Comparison of ENCODE assay signal across 21 cellular contexts in genomic region chr15:70556804-70557203, GRCh38.
"Had no signal": no experiment of that assay in that cellular context is flagged by ENCODE, and none has a peak within 500 bp of the region (broad histone marks: within the 10 kb centered on the region; RNA-seq: fewer than 3 reads in every experiment).

No MANE protein-coding gene starts in this region.

- H3K4me3 ChIP-seq: dorsolateral prefrontal cortex, heart left ventricle, lung, spleen, suprapubic skin, thyroid gland had no signal

- ATAC-seq: heart left ventricle, left colon, left ventricle myocardium superior, sciatic nerve had no signal

- DNase-seq: cortex of kidney; dorsolateral prefrontal cortex; effector CD8-positive, alpha-beta T cell; foreskin melanocyte; heart left ventricle; hippocampal formation; left colon; left ventricle myocardium superior; mesenchymal stem cell; midbrain; nephron progenitor cell; posterior cingulate gyrus; spleen; stimulated activated CD4-positive, alpha-beta T cell treated with anti-CD3 and anti-CD28 coated beads, Interleukin-15, amount 100 ng/mL, for 24 hours; stimulated activated CD4-positive, alpha-beta T cell treated with anti-CD3 and anti-CD28 coated beads, Interleukin-2, amount 100 ng/mL, for 24 hours; stimulated activated naive CD4-positive, alpha-beta T cell treated with Interleukin-2 at 50 U/mL for 16 hours; thyroid gland had no signal

- H3K4me3 Mint-ChIP-seq: nephron progenitor cell, type B pancreatic cell had no signal

- H3K27ac ChIP-seq: dorsolateral prefrontal cortex, heart left ventricle, spleen, suprapubic skin, thyroid gland had no signal

- H3K9me3 Mint-ChIP-seq: type B pancreatic cell had no signal

- H3K9me3 ChIP-seq: heart left ventricle, spleen, suprapubic skin, thyroid gland had no signal

- H3K27ac Mint-ChIP-seq: nephron progenitor cell, type B pancreatic cell had no signal

- H3K36me3 Mint-ChIP-seq: type B pancreatic cell had no signal

- H3K4me1 ChIP-seq: thyroid gland had no signal

- H3K4me1 Mint-ChIP-seq: nephron progenitor cell had no signal

- H3K27me3 ChIP-seq: thyroid gland had no signal

- H3K36me3 ChIP-seq: heart left ventricle, spleen, suprapubic skin, thyroid gland had no signal
